In the genomic region with DNA sequence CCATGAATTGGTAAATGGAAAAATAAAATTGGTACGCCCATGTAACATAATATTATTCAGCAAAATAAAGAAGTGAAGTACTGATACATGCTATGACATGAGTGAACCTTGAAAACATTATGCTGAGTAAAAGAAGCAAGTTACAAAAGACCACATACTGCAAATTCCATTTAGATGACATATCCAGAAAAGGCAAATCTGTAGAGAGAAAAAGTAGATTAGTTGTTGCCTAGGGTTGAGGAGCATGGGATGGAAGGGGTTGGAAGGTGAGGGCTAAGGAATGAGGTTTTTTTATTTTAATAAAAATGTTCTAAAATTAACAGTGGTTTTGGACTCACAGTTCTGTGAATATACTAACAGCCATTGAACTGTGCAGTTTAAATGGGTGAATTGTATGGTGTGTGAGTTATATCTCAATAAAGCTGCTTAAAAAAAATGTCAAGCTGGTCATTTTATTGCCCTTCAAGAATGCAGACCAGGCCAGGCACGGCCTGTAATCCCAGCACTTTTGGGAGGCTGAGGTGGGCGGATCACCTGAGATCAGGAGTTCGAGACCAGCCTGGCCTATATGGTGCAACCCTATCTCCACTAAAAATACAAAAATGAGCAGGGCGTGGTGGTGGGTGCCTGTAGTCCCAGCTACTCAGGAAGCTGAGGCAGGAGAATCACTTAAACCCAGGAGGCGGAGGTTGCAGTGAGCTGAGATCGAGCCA, we compare ENCODE assay signal across 1 cellular context.
TF ChIP-seq lines count a peak whose summit lies in the region.

No MANE protein-coding gene starts in this region.

TF ChIP-seq in endothelial cell of umbilical vein, 7 proteins besides CTCF, POLR2A, EP300 and RAD21 (continued from another document):
- TF ChIP-seq, protein P1, sequence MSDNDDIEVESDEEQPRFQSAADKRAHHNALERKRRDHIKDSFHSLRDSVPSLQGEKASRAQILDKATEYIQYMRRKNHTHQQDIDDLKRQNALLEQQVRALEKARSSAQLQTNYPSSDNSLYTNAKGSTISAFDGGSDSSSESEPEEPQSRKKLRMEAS (IDR thresholded peaks at IDR 0.05; ENCODE audit: insufficient read depth, insufficient read length) = no peak
- no peak for TF ChIP-seq FOS (IDR thresholded peaks at IDR 0.05; ENCODE audit: borderline replicate concordance, insufficient read depth, low read length)
